Comparison of ENCODE assay signal across 8 cellular contexts in genomic region chr11:31813242-31813960, GRCh38. TPM values are rescaled to one million over a fixed set of nuclear protein-coding genes. Genes with fewer than 3 reads are reported as not detected.
DNase-seq lines count a peak whose midpoint lies in the region; ATAC-seq and TF ChIP-seq lines count a peak whose summit lies in the region.

No MANE protein-coding gene starts in this region.

- H3K36me3 ChIP-seq in A673 (ENCODE audit: insufficient read depth, low read length, poor library complexity, severe bottlenecking) (no peaks in the 10 kb centered on the region), GM23338 (ENCODE audit: insufficient read depth) (no peaks in the 10 kb centered on the region), mammary epithelial cell (ENCODE audit: insufficient read depth, low read length) (no peaks in the 10 kb centered on the region)

- H3K27ac ChIP-seq in A673 (ENCODE audit: low read depth, low read length, poor library complexity, severe bottlenecking) (no peak overlapping the region), GM23338 (ENCODE audit: low read depth) (no peak overlapping the region), mammary epithelial cell (ENCODE audit: insufficient read depth, low read depth, low read length) (no peak overlapping the region)

- H3K4me2 ChIP-seq in GM23338, result peak overlapping the region; percentile 74
- peak overlapping the region; percentile 80 for H3K4me2 ChIP-seq in mammary epithelial cell (ENCODE audit: insufficient read depth, low read depth, low read length)

- DNase-seq in A673 (ENCODE audit: low spot score) (peak; percentile 82), GM23338 (ENCODE audit: low spot score) (peak; percentile 58), mammary epithelial cell (no peak), mucosa of gallbladder (ENCODE audit: low spot score) (peak; percentile 5), COR-L47 (lab: John Stamatoyannopoulos, UW) (no peak), SW480 (ENCODE audit: low spot score) (no peak), GM10248 (ENCODE audit: extremely low spot score) (no peak)

- H3K4me3 Mint-ChIP-seq in GM23338, result peak overlapping the region; percentile 65

- intact Hi-C loops in A673 (cut with micrococcal nuclease; ENCODE audit: unreplicated experiment) (loop anchor here (5.0 kb wide), 4 partner anchors 171 to 706 kb away; partner anchors contain the start of gene RCN1), mammary epithelial cell (cut with micrococcal nuclease) (no loop called here)

- in situ Hi-C loops in mammary epithelial cell (cut with MboI; ENCODE audit: low sequenced_read_pairs in 2 of 2), result no loop called here

- POLR2A ChIA-PET in A673 (lab: Charles Lee; ENCODE audit: low non-redundant PET), result interaction anchor here (0.7 kb wide), 1 partner anchor 999 kb away, joined by 3 read pairs; no protein-coding TSS in a partner anchor
- POLR2A ChIA-PET in GM10248 (lab: Yijun Ruan, JAX), result no interaction called here

- WGBS in mammary epithelial cell (ENCODE audit: low coverage, missing lambda C conversion rate), result 9% methylated on average over 10 of the region's 31 CpGs

- peak overlapping the region; percentile 44 for H3K4me3 ChIP-seq in A673 (ENCODE audit: low read depth, low read length, poor library complexity, severe bottlenecking)
- H3K4me3 ChIP-seq in GM23338, result peak overlapping the region; percentile 71
- peak overlapping the region; percentile 11 to 35 (median 28) for H3K4me3 ChIP-seq in mammary epithelial cell (replicated peaks in 1 of 3; ENCODE audit: insufficient read depth in 1 of 3, low read depth in 2 of 3, low read length in 3 of 3)

- H2AFZ ChIP-seq in GM23338, result peak overlapping the region; percentile 87; the same call in 1 of the 2 replicates
- H2AFZ ChIP-seq in mammary epithelial cell (ENCODE audit: low read depth, low read length), result peak overlapping the region; percentile 27

- dilution Hi-C loops in mammary epithelial cell (cut with HindIII; ENCODE audit: low sequenced_read_pairs), result no loop called here

- no peak overlapping the region for H3K9ac ChIP-seq in mammary epithelial cell (ENCODE audit: insufficient read depth, low read length)

- H3K9me3 ChIP-seq in A673 (ENCODE audit: low read depth, low read length, poor library complexity, severe bottlenecking) (no peaks in the 10 kb centered on the region), mammary epithelial cell (replicated peaks; ENCODE audit: insufficient read depth, low read length) (no peaks in the 10 kb centered on the region)

- H3K4me1 Mint-ChIP-seq in GM23338, result peaks cover 50% of the 10 kb centered on the region

- H3F3A ChIP-seq in GM23338 (replicated peaks; ENCODE audit: low read depth), result peaks cover 33% of the 10 kb centered on the region

- peaks cover 94% of the 10 kb centered on the region for H3K27me3 ChIP-seq in A673 (replicated peaks; ENCODE audit: insufficient read depth, low read depth, low read length, poor library complexity)
- H3K27me3 ChIP-seq in GM23338 (ENCODE audit: insufficient read depth), result peaks cover 99% of the 10 kb centered on the region
- H3K27me3 ChIP-seq in mammary epithelial cell (ENCODE audit: insufficient read depth, low read length), result peaks cover 84% of the 10 kb centered on the region

- H3K27ac Mint-ChIP-seq in GM23338, result no peak overlapping the region

- no peaks in the 10 kb centered on the region for H3K79me2 ChIP-seq in GM23338 (replicated peaks; ENCODE audit: insufficient read depth)
- H3K79me2 ChIP-seq in mammary epithelial cell (ENCODE audit: insufficient read depth, low read length), result no peaks in the 10 kb centered on the region

- peaks cover 85% of the 10 kb centered on the region for H3K4me1 ChIP-seq in A673 (ENCODE audit: insufficient read depth, low read length, poor library complexity, severe bottlenecking)
- H3K4me1 ChIP-seq in GM23338 (ENCODE audit: insufficient read depth), result peaks cover 71% of the 10 kb centered on the region
- peaks cover 50% of the 10 kb centered on the region for H3K4me1 ChIP-seq in mammary epithelial cell (ENCODE audit: insufficient read depth, low read length)

- BruUV-seq in A673 (replicated peaks; lab: Mats Ljungman, UMichigan), result no TSS peak
- BruUV-seq in mammary epithelial cell (replicated peaks; lab: Mats Ljungman, UMichigan), result no TSS peak

- no peak for TF ChIP-seq CTCF in A673 (conservative IDR thresholded peaks at IDR 0.05; ENCODE audit: low read depth, low read length)
- no peak for TF ChIP-seq CTCF in GM23338 (conservative IDR thresholded peaks at IDR 0.05; ENCODE audit: low read depth in 2 of 2)
- TF ChIP-seq CTCF in mammary epithelial cell (conservative IDR thresholded peaks at IDR 0.05 in 1 of 2, IDR thresholded peaks at IDR 0.05 in 1 of 2; ENCODE audit: extremely low read depth in 1 of 2, insufficient read depth in 1 of 2, low read depth in 1 of 2, low read length in 2 of 2), result no peak
- TF ChIP-seq CTCF in GM10248 (IDR thresholded peaks at IDR 0.05; ENCODE audit: control extremely low read depth, extremely low read depth, low read depth, missing control alignments), result no peak

- H3K9me2 ChIP-seq in GM23338 (ENCODE audit: insufficient read depth), result no peaks in the 10 kb centered on the region

- no peaks in the 10 kb centered on the region for H4K20me1 ChIP-seq in GM23338 (replicated peaks; ENCODE audit: insufficient read depth)
- no peaks in the 10 kb centered on the region for H4K20me1 ChIP-seq in mammary epithelial cell (ENCODE audit: insufficient read depth, low read length)

- H3K27me3 Mint-ChIP-seq in GM23338 (ENCODE audit: insufficient read depth, low read depth, poor library complexity), result peaks cover 96% of the 10 kb centered on the region

- peaks cover 14% of the 10 kb centered on the region for H3K9me3 Mint-ChIP-seq in GM23338

- CTCF ChIA-PET in A673 (lab: Charles Lee) (interaction anchor here (0.6 kb wide), 2 partner anchors 167 to 1228 kb away, joined by 4 to 7 read pairs; no protein-coding TSS in a partner anchor), mammary epithelial cell (lab: Charles Lee; ENCODE audit: low non-redundant PET) (no interaction called here), GM10248 (lab: Yijun Ruan, JAX) (interaction anchor here (1.0 to 1.1 kb wide), 2 partner anchors 58 to 144 kb away, joined by 3 to 6 read pairs; no protein-coding TSS in a partner anchor)

- H3K36me3 Mint-ChIP-seq in GM23338 (ENCODE audit: low read depth), result peaks cover 4% of the 10 kb centered on the region; the same call in 1 of the 3 replicates

- ATAC-seq in GM23338 (no peak), HG03457 (IDR thresholded peaks at IDR 0.05; ENCODE audit: unreplicated experiment) (no peak)

TF ChIP-seq in GM23338, 12 proteins besides CTCF, POLR2A, EP300 and RAD21:
- TF ChIP-seq REST (IDR thresholded peaks at IDR 0.05; ENCODE audit: unreplicated experiment) (no peak), POLR2AphosphoS5 (IDR thresholded peaks at IDR 0.05; ENCODE audit: low read depth) (no peak), EZH2phosphoT487 (IDR thresholded peaks at IDR 0.05; ENCODE audit: unreplicated experiment) (peak; percentile 60), STAT1 (IDR thresholded peaks at IDR 0.05; ENCODE audit: unreplicated experiment) (no peak), NANOG (IDR thresholded peaks at IDR 0.05; ENCODE audit: borderline replicate concordance) (no peak), CREB1 (CRISPR knock-in tag; IDR thresholded peaks at IDR 0.05; ENCODE audit: low read depth) (0 out of 2 replicates have a peak, but pooled peaks have one; percentile 62), EZH2 (IDR thresholded peaks at IDR 0.05; ENCODE audit: low read depth, unreplicated experiment) (peak; percentile 99)

RNA-seq across cellular contexts. Expression of gene PAX6, which starts 2.3 kb away (rescaled TPM):
- 22.4 and 33.9 TPM in 2 replicates for total RNA-seq in A673 (2021)
- total RNA-seq in GM23338 (2014; rRNA removed; shearing (Covaris generic)), result 0.17 and 1.0 TPM in 2 replicates
- 0.24 and 0.45 TPM in 2 replicates for polyA plus RNA-seq in GM23338 (2016; fragmentation: Nextera tagmentation; extraction: Ambion mirVana)
- total RNA-seq in mammary epithelial cell, result 1 to 10 TPM in 1 of 2 donors, under 1 TPM in 1; 0.40 to 1.0 TPM
- not detected for polyA plus RNA-seq in mammary epithelial cell
- polyA minus RNA-seq in mammary epithelial cell, result not detected
- 0.03 TPM for total RNA-seq in mucosa of gallbladder

Comparison
In these comparisons a context has a peak if more than half of its experiments do, and no peak if none do; other contexts are left out.
1. DNase-seq: peak in A673 (single experiment), GM23338 (single experiment) and mucosa of gallbladder (single experiment); none in mammary epithelial cell (single experiment), COR-L47 (single experiment), SW480 (single experiment) and GM10248 (single experiment).
2. RNA of gene PAX6, which starts 2.3 kb away (total RNA-seq): 22.4 to 33.9 TPM in A673; 0.40 to 1.0 TPM in mammary epithelial cell, 0.17 to 1.0 TPM in GM23338 and 0.03 TPM in mucosa of gallbladder (single experiment); every median in the first group is over 10 times any median in the second.
3. Peak in every context shown above with its lines, with median percentiles within 50 percentile points of each other: H3K4me3 ChIP-seq.